ENCODE assay signal across 10 cellular contexts in genomic region chrX:2642146-2642545, GRCh38.
"Had no signal": no experiment of that assay in that cellular context is flagged by ENCODE, and none has a peak within 500 bp of the region (broad histone marks: within the 10 kb centered on the region; RNA-seq: fewer than 3 reads in every experiment).

No MANE protein-coding gene starts in this region.

- ATAC-seq: HCT116, K562 had no signal

- DNase-seq: GM23248, GOT3, H7, HFFc6, IMR-90, KG1 had no signal

- H3K27ac ChIP-seq: GM23248, HL-60 had no signal

- H3K4me3 ChIP-seq: GM23248, HAP-1, K562 had no signal

- H3K9ac ChIP-seq: GM23248 had no signal

- H2AFZ ChIP-seq: GM23248 had no signal

- H3K9me3 ChIP-seq: HAP-1 had no signal
